22 cellular contexts compared by ENCODE assay signal in the genomic region with DNA sequence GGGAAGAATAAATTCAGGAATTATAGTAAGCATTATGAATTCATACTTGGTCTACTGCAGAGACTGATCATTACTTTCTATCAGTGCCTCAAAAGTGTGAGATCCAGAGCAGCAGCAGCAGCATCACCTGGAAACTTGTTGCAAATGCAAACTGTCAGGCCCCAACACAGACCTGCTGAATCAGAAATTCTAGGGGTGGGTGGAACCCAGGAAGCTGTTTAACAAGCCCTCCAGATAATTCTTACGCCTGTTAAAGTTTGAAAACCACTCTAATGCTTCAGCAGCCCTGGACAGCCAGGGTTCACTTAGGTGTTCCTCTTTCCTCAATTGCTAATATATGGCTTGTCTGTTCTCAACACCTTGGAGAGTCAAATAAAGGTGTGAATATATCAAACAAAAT. TPM values are rescaled to one million over a fixed set of nuclear protein-coding genes. Genes with fewer than 3 reads are reported as not detected.
DNase-seq lines count a peak whose midpoint lies in the region; ATAC-seq, FAIRE-seq and TF ChIP-seq lines count a peak whose summit lies in the region.
"Had no signal": no experiment of that assay in that cellular context is flagged by ENCODE, and none has a peak within 500 bp of the region (broad histone marks: within the 10 kb centered on the region; RNA-seq: fewer than 3 reads in every experiment).

No MANE protein-coding gene starts in this region.

- H3K79me2 ChIP-seq in H1 (ENCODE audit: control insufficient read depth in 1 of 2, insufficient read depth in 2 of 2, low read length in 2 of 2) (peaks cover 21 to 100% of the 10 kb centered on the region in 2 experiments), neural progenitor cell (ENCODE audit: low read depth) (peaks cover 100% of the 10 kb centered on the region)

- H2BK120ac ChIP-seq in H1 (replicated peaks; ENCODE audit: low read depth, low read length), result no peak overlapping the region

- H2BK15ac ChIP-seq in H1 (ENCODE audit: low read length), result no peak overlapping the region

- 100% methylated on average over 1 of the region's 1 CpG; no CpG with 5 or more reads in 1 of the 2 experiments for WGBS in H1 (ENCODE audit: extremely low coverage in 1 of 2, insufficient coverage in 1 of 2, insufficient read length in 1 of 2, insufficient replicate concordance in 2 of 2, low coverage in 1 of 2, low lambda C conversion rate in 2 of 2, missing lambda C conversion rate in 1 of 2), 2 experiments
- WGBS in psoas muscle, 3 donors, result 83 to 85% (median 83%) methylated on average over 1 of the region's 1 CpG

- DNase-seq in activated naive CD4-positive, alpha-beta T cell treated with anti-CD3 and anti-CD28 coated beads for 36 hours, result no peak
- DNase-seq in H1 (ENCODE audit: low read depth in 1 of 2, low spot score in 2 of 2) (no peak), mesothelial cell of epicardium (ENCODE audit: low spot score in 2 of 2, unreplicated experiment in 2 of 2) (no peak), putamen (ENCODE audit: low spot score) (no peak), neural progenitor cell (ENCODE audit: low spot score) (no peak), psoas muscle (no peak)
- no peak for DNase-seq in activated CD4-positive, alpha-beta T cell treated with anti-CD3 and anti-CD28 coated beads for 1 hour
- DNase-seq: DMS153, GF-D8, GOT3, NCI-H1417, NCI-H187 treated with DMSO at 0.1 percent for 48 hours, NCI-H526, PC-3, SIG-M5 had no signal

- no peak for ATAC-seq in psoas muscle
- ATAC-seq: GM12878, HepG2, PC-3 had no signal

- no peak overlapping the region for H3K23ac ChIP-seq in H1 (ENCODE audit: insufficient read length)

- H3K9ac ChIP-seq in H1 (replicated peaks in 1 of 4; ENCODE audit: extremely low read depth in 1 of 4, low read depth in 3 of 4, low read length in 3 of 4), result no peak overlapping the region
- no peak overlapping the region for H3K9ac ChIP-seq in neural progenitor cell
- H3K9ac ChIP-seq: KMS-11 had no signal

- no peak overlapping the region for H3K27ac ChIP-seq in H1 (ENCODE audit: low read depth, low read length)
- no peak overlapping the region for H3K27ac ChIP-seq in neural progenitor cell
- H3K27ac ChIP-seq in psoas muscle, result no peak overlapping the region
- H3K27ac ChIP-seq: 22Rv1, KMS-11, RWPE1 had no signal

- no peaks in the 10 kb centered on the region for H3K36me3 ChIP-seq in H1 (ENCODE audit: control insufficient read depth in 2 of 4, insufficient read depth in 4 of 4, low read length in 3 of 4)
- H3K36me3 ChIP-seq in neural progenitor cell, result no peaks in the 10 kb centered on the region
- no peaks in the 10 kb centered on the region for H3K36me3 ChIP-seq in psoas muscle (ENCODE audit: insufficient read depth in 1 of 2, low read depth in 1 of 2)

- no peaks in the 10 kb centered on the region for H3F3A ChIP-seq in neural progenitor cell (ENCODE audit: low read depth)

- no peak overlapping the region for H2AFZ ChIP-seq in H1 (ENCODE audit: low read length)
- H2AFZ ChIP-seq in neural progenitor cell (replicated peaks), result no peak overlapping the region

- H3K27me3 ChIP-seq in H1 (replicated peaks in 1 of 4; ENCODE audit: control insufficient read depth in 3 of 4, extremely low read depth in 1 of 4, insufficient read depth in 3 of 4, low read length in 3 of 4), result no peaks in the 10 kb centered on the region
- H3K27me3 ChIP-seq in neural progenitor cell, result no peaks in the 10 kb centered on the region
- no peaks in the 10 kb centered on the region for H3K27me3 ChIP-seq in psoas muscle (ENCODE audit: insufficient read depth in 3 of 3, low read length in 2 of 3)

- no peak for TF ChIP-seq POLR2A in H1 (IDR thresholded peaks at IDR 0.05; ENCODE audit: control extremely low read depth in 1 of 2, low read depth in 2 of 2, low read length in 2 of 2)

- H3K56ac ChIP-seq in H1 (replicated peaks; ENCODE audit: insufficient read length, low read depth, low read length), result no peak overlapping the region

- H4K20me1 ChIP-seq in H1 (replicated peaks in 1 of 2; ENCODE audit: control insufficient read depth in 1 of 2, insufficient read depth in 2 of 2, low read length in 2 of 2) (peaks cover 13 to 21% of the 10 kb centered on the region in 2 experiments), neural progenitor cell (ENCODE audit: low read depth) (peaks cover 87% of the 10 kb centered on the region)

- POLR2A ChIA-PET in H1 (lab: Charles Lee; ENCODE audit: partially characterized antibody), result interaction anchor here (1.2 to 2.0 kb wide), 2 partner anchors 19 to 295 kb away, joined by 3 to 13 read pairs; a partner anchor contains a TSS

- H3K27me3 Mint-ChIP-seq in activated naive CD4-positive, alpha-beta T cell treated with anti-CD3 and anti-CD28 coated beads, Interleukin-2, amount 50 U/mL, for 24 hours, result no peaks in the 10 kb centered on the region
- H3K27me3 Mint-ChIP-seq in activated naive CD4-positive, alpha-beta T cell treated with anti-CD3 and anti-CD28 coated beads for 36 hours (ENCODE audit: low read depth), result no peaks in the 10 kb centered on the region
- no peaks in the 10 kb centered on the region for H3K27me3 Mint-ChIP-seq in mesothelial cell of epicardium (ENCODE audit: low read depth)
- peaks cover 2% of the 10 kb centered on the region for H3K27me3 Mint-ChIP-seq in neural progenitor cell (ENCODE audit: insufficient read depth, low read depth)

- H3K79me1 ChIP-seq in H1 (ENCODE audit: low read depth, low read length), result peaks cover 6% of the 10 kb centered on the region

- TF ChIP-seq RAD21 in H1 (IDR thresholded peaks at IDR 0.05 in 1 of 2, conservative IDR thresholded peaks at IDR 0.05 in 1 of 2; ENCODE audit: low read depth in 2 of 2, low read length in 2 of 2), result no peak

- no peak overlapping the region for H4K5ac ChIP-seq in H1 (ENCODE audit: insufficient read length, low read depth, low read length)

- H4K91ac ChIP-seq in H1 (replicated peaks; ENCODE audit: insufficient read length, low read length), result no peak overlapping the region

- intact Hi-C loops in activated naive CD4-positive, alpha-beta T cell treated with anti-CD3 and anti-CD28 coated beads for 36 hours (cut with micrococcal nuclease), result loop anchor here (5.0 kb wide), 1 partner anchor 442 kb away; a partner anchor contains a TSS
- intact Hi-C loops in psoas muscle (cut with DNase I), result no loop called here

- no peak overlapping the region for H2BK12ac ChIP-seq in H1 (ENCODE audit: low read depth, low read length)

- no peak overlapping the region for H2BK20ac ChIP-seq in H1 (ENCODE audit: low read length)

- CTCF ChIA-PET in activated naive CD4-positive, alpha-beta T cell treated with anti-CD3 and anti-CD28 coated beads for 36 hours (lab: Charles Lee), result interaction anchor here (1.1 to 1.4 kb wide), 4 partner anchors 13 to 19 kb away, joined by 3 to 4 read pairs (median 4); no protein-coding TSS in a partner anchor
- CTCF ChIA-PET in H1 (lab: Charles Lee; ENCODE audit: partially characterized antibody), result interaction anchor here (0.6 to 3.4 kb wide), 11 partner anchors 9 to 167 kb away, joined by 3 to 28 read pairs (median 6); a partner anchor contains a TSS

- H3K36me3 Mint-ChIP-seq in activated naive CD4-positive, alpha-beta T cell treated with anti-CD3 and anti-CD28 coated beads, Interleukin-2, amount 50 U/mL, for 24 hours, result no peaks in the 10 kb centered on the region
- H3K36me3 Mint-ChIP-seq in activated naive CD4-positive, alpha-beta T cell treated with anti-CD3 and anti-CD28 coated beads for 36 hours (ENCODE audit: low read depth), result no peaks in the 10 kb centered on the region
- H3K36me3 Mint-ChIP-seq in mesothelial cell of epicardium (no peaks in the 10 kb centered on the region), neural progenitor cell (peaks cover 7% of the 10 kb centered on the region)

- H3K18ac ChIP-seq in H1 (ENCODE audit: extremely low read depth, low read length), result no peak overlapping the region

- H3K9me3 ChIP-seq in H1 (ENCODE audit: insufficient read depth in 2 of 2, low read depth in 1 of 2, low read length in 1 of 2), result no peaks in the 10 kb centered on the region
- H3K9me3 ChIP-seq in neural progenitor cell (ENCODE audit: low read depth), result no peaks in the 10 kb centered on the region
- no peaks in the 10 kb centered on the region for H3K9me3 ChIP-seq in psoas muscle

- H4K8ac ChIP-seq in H1 (ENCODE audit: extremely low read depth, insufficient read depth, low read length), result no peak overlapping the region

- no peak overlapping the region for H3K14ac ChIP-seq in H1 (ENCODE audit: insufficient read length)

- no peak overlapping the region for H3K4ac ChIP-seq in H1 (replicated peaks; ENCODE audit: insufficient read length, low read depth, low read length)

- H3K4me3 Mint-ChIP-seq in activated naive CD4-positive, alpha-beta T cell treated with anti-CD3 and anti-CD28 coated beads, Interleukin-2, amount 50 U/mL, for 24 hours, result no peak overlapping the region
- no peak overlapping the region for H3K4me3 Mint-ChIP-seq in activated naive CD4-positive, alpha-beta T cell treated with anti-CD3 and anti-CD28 coated beads for 36 hours
- H3K4me3 Mint-ChIP-seq in mesothelial cell of epicardium (no peak overlapping the region), neural progenitor cell (no peak overlapping the region)
- H3K4me3 Mint-ChIP-seq: CD14-positive monocyte had no signal

- H3K4me3 ChIP-seq in H1 (ENCODE audit: extremely low read depth in 1 of 4, insufficient read depth in 2 of 4, low read depth in 3 of 4, low read length in 4 of 4) (no peak overlapping the region), neural progenitor cell (no peak overlapping the region), psoas muscle (no peak overlapping the region)
- H3K4me3 ChIP-seq: GM12878 had no signal

- H2BK5ac ChIP-seq in H1 (ENCODE audit: low read depth, low read length), result no peak overlapping the region

- TF ChIP-seq CTCF in H1 (IDR thresholded peaks at IDR 0.05; ENCODE audit: control extremely low read depth in 1 of 3, insufficient read depth in 1 of 3, low read depth in 1 of 3, low read length in 3 of 3), result no peak
- no peak for TF ChIP-seq CTCF in mesothelial cell of epicardium (IDR thresholded peaks at IDR 0.05; ENCODE audit: unreplicated experiment)
- no peak for TF ChIP-seq CTCF in neural progenitor cell (IDR thresholded peaks at IDR 0.05)
- TF ChIP-seq CTCF in psoas muscle (IDR thresholded peaks at IDR 0.05), result no peak

- TF ChIP-seq EP300 in H1 (IDR thresholded peaks at IDR 0.05; ENCODE audit: borderline replicate concordance in 1 of 2, low read depth in 2 of 2, low read length in 2 of 2), result no peak

- peak; percentile 58 for FAIRE-seq in H1 (lab: Jason Lieb, UNC)
- FAIRE-seq: GM12878, HepG2 had no signal

- no peaks in the 10 kb centered on the region for H3K23me2 ChIP-seq in H1 (ENCODE audit: low read depth, low read length)

- no peak overlapping the region for H3K4me2 ChIP-seq in H1 (ENCODE audit: insufficient read depth in 1 of 2, low read depth in 2 of 2, low read length in 2 of 2)
- no peak overlapping the region for H3K4me2 ChIP-seq in neural progenitor cell
- H3K4me2 ChIP-seq: KMS-11 had no signal

- H3K4me1 ChIP-seq in H1 (replicated peaks in 1 of 4; ENCODE audit: control insufficient read depth in 3 of 4, insufficient read depth in 4 of 4, low read length in 3 of 4), result peaks cover 0 to 8% (median 0%) of the 10 kb centered on the region in 4 experiments; a peak in 3 of 7 replicates
- no peaks in the 10 kb centered on the region for H3K4me1 ChIP-seq in neural progenitor cell
- H3K4me1 ChIP-seq in psoas muscle, result peaks cover 88% of the 10 kb centered on the region

- no peaks in the 10 kb centered on the region for H3K9me3 Mint-ChIP-seq in activated naive CD4-positive, alpha-beta T cell treated with anti-CD3 and anti-CD28 coated beads, Interleukin-2, amount 50 U/mL, for 24 hours
- H3K9me3 Mint-ChIP-seq in activated naive CD4-positive, alpha-beta T cell treated with anti-CD3 and anti-CD28 coated beads for 36 hours, result no peaks in the 10 kb centered on the region
- H3K9me3 Mint-ChIP-seq in mesothelial cell of epicardium (no peaks in the 10 kb centered on the region), neural progenitor cell (peaks cover 2% of the 10 kb centered on the region)
- H3K9me3 Mint-ChIP-seq: CD14-positive monocyte had no signal

- H3K27ac Mint-ChIP-seq in activated naive CD4-positive, alpha-beta T cell treated with anti-CD3 and anti-CD28 coated beads, Interleukin-2, amount 50 U/mL, for 24 hours, result peak overlapping the region; percentile 2
- no peak overlapping the region for H3K27ac Mint-ChIP-seq in activated naive CD4-positive, alpha-beta T cell treated with anti-CD3 and anti-CD28 coated beads for 36 hours
- peak overlapping the region; percentile 90 for H3K27ac Mint-ChIP-seq in mesothelial cell of epicardium
- H3K27ac Mint-ChIP-seq in neural progenitor cell, result no peak overlapping the region
- H3K27ac Mint-ChIP-seq: CD14-positive monocyte had no signal

- H2AK5ac ChIP-seq in H1 (ENCODE audit: low read depth, low read length), result no peak overlapping the region

- H3K4me1 Mint-ChIP-seq in activated naive CD4-positive, alpha-beta T cell treated with anti-CD3 and anti-CD28 coated beads, Interleukin-2, amount 50 U/mL, for 24 hours, result peaks cover 96% of the 10 kb centered on the region
- H3K4me1 Mint-ChIP-seq in activated naive CD4-positive, alpha-beta T cell treated with anti-CD3 and anti-CD28 coated beads for 36 hours (ENCODE audit: low read depth), result peaks cover 90% of the 10 kb centered on the region
- H3K4me1 Mint-ChIP-seq in mesothelial cell of epicardium, result peaks cover 71% of the 10 kb centered on the region
- peaks cover 6% of the 10 kb centered on the region for H3K4me1 Mint-ChIP-seq in neural progenitor cell

RNA-seq across cellular contexts. Expression of a gene that starts 19.5 kb away (rescaled TPM):
- 10 to 100 TPM; 18.4 to 19.2 TPM for total RNA-seq in activated naive CD4-positive, alpha-beta T cell treated with anti-CD3 and anti-CD28 coated beads for 36 hours
- 34.2 and 43.9 TPM in 2 replicates for total RNA-seq in H1 (2021; fragmentation: NEBNext Ultra II Directional; extraction: Animal tissue kit (Norgen Biotek cat#: 25700))
- polyA plus RNA-seq in H1 (2011; rRNA removed) (4.7 and 6.5 TPM in 2 replicates), psoas muscle (10 to 100 TPM in 1 of 3 donors, 1 to 10 TPM in 2; 5.9 to 21.2 (median 8.0) TPM)
- 8.3 TPM for polyA plus RNA-seq in H1 (2011; cell fraction: cytosol; rRNA removed)
- 5.8 TPM for polyA plus RNA-seq in H1 (2011; cell fraction: nucleus; rRNA removed)
- 12.0 to 21.7 TPM (median 16.1 TPM) in 4 replicates for polyA plus RNA-seq in H1 (2012, experiment 1 of 2)
- 1.7 TPM for polyA plus RNA-seq in H1 (2012, experiment 2 of 2)
- polyA plus RNA-seq in H1 (2013, experiment 1 of 2), result 52.5 TPM
- polyA plus RNA-seq in H1 (2013, experiment 2 of 2), result 51.7 TPM
- 19.0 and 22.7 TPM in 2 replicates for polyA minus RNA-seq in H1 (2011; rRNA and poly(A)+ RNA removed)
- 15.1 TPM for polyA minus RNA-seq in H1 (2011; cell fraction: cytosol; rRNA and poly(A)+ RNA removed)
- 19.5 TPM for polyA minus RNA-seq in H1 (2011; cell fraction: nucleus; rRNA and poly(A)+ RNA removed)
- total RNA-seq in mesothelial cell of epicardium (63.7 to 65.0 TPM (median 63.9 TPM) in 3 replicates), neural progenitor cell (ENCODE audit: low replicate concordance) (28.3 and 38.8 TPM in 2 replicates), psoas muscle (10 to 100 TPM; 22.1 to 41.0 (median 39.6) TPM)

Comparison
In these comparisons a context has a peak if more than half of its experiments do, and no peak if none do; other contexts are left out.
1. H3K27ac Mint-ChIP-seq: peak in activated naive CD4-positive, alpha-beta T cell treated with anti-CD3 and anti-CD28 coated beads, Interleukin-2, amount 50 U/mL, for 24 hours (single experiment) and mesothelial cell of epicardium (single experiment); none in activated naive CD4-positive, alpha-beta T cell treated with anti-CD3 and anti-CD28 coated beads for 36 hours (single experiment) and neural progenitor cell (single experiment).